Comparison of ENCODE assay signal across 7 cellular contexts in the genomic region with DNA sequence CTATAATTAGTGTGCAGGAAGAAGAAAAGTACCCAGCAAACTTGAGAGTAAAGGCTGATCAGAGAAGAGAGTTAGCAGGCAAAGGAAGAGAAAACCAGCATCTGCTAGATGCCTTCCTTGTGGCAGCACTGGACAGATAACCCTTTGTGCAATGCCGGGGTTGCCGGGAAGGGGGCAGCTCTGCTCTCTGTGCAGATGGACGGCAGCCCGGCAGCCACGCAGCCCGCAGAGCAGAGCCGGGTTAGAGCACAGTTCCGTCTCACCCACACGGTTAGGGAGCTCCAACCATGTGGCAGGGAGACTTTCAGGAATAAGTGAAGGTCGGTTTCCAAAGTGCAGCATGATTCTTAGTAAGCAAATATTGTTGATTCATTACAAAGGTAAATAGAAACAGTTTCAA.
DNase-seq lines count a peak whose midpoint lies in the region; ATAC-seq and TF ChIP-seq lines count a peak whose summit lies in the region.

No MANE protein-coding gene starts in this region.

- TF ChIP-seq CTCF in GM10248 (IDR thresholded peaks at IDR 0.05; ENCODE audit: control extremely low read depth, extremely low read depth, low read depth, missing control alignments): peak; percentile 34

- DNase-seq in GM10248 (ENCODE audit: extremely low spot score) (peak; percentile 56), HEK293T (ENCODE audit: extremely low spot score) (peak; percentile 77), globus pallidus (ENCODE audit: low spot score) (peak; percentile 65), pons (ENCODE audit: low spot score) (peak; percentile 72)
- DNase-seq in naive thymus-derived CD8-positive, alpha-beta T cell: no peak

- CTCF ChIA-PET in GM10248 (lab: Yijun Ruan, JAX) (no interaction called here), HEK293T (lab: Yijun Ruan, JAX) (no interaction called here)

- H3K4me3 Mint-ChIP-seq in naive thymus-derived CD8-positive, alpha-beta T cell: no peak overlapping the region

- ATAC-seq in SK-N-SH treated with all-trans-retinoic acid at 6 μM for 48 hours (peak; percentile 97), GM21515 (IDR thresholded peaks at IDR 0.05; ENCODE audit: unreplicated experiment) (no peak)
- ATAC-seq in naive thymus-derived CD8-positive, alpha-beta T cell: no peak

- H3K36me3 Mint-ChIP-seq in naive thymus-derived CD8-positive, alpha-beta T cell: peaks cover 3 to 9% (median 6%) of the 10 kb centered on the region in 3 donors

- no peak overlapping the region for H3K27ac Mint-ChIP-seq in naive thymus-derived CD8-positive, alpha-beta T cell

- H3K9me3 Mint-ChIP-seq in naive thymus-derived CD8-positive, alpha-beta T cell: peaks cover 0 to 20% (median 7%) of the 10 kb centered on the region in 9 donors

- POLR2A ChIA-PET in GM10248 (lab: Yijun Ruan, JAX): no interaction called here
- POLR2A ChIA-PET in HEK293T (lab: Yijun Ruan, JAX): interaction anchor here (1.1 kb wide), 1 partner anchor 12 kb away, joined by 3 read pairs; no protein-coding TSS in a partner anchor
- POLR2A ChIA-PET in naive thymus-derived CD8-positive, alpha-beta T cell (lab: Charles Lee): no interaction called here

- peaks cover 0 to 7% (median 0%) of the 10 kb centered on the region in 4 donors for H3K4me1 Mint-ChIP-seq in naive thymus-derived CD8-positive, alpha-beta T cell

- peaks cover 4 to 15% (median 11%) of the 10 kb centered on the region in 5 donors for H3K27me3 Mint-ChIP-seq in naive thymus-derived CD8-positive, alpha-beta T cell

TF ChIP-seq in HEK293T, 16 proteins besides CTCF, POLR2A, EP300 and RAD21:
- no peak for TF ChIP-seq NFRKB (IDR thresholded peaks at IDR 0.05)
- no peak for TF ChIP-seq L3MBTL2 (conservative IDR thresholded peaks at IDR 0.05)
- TF ChIP-seq SUZ12 (IDR thresholded peaks at IDR 0.05): no peak
- TF ChIP-seq ELF4 (IDR thresholded peaks at IDR 0.05): no peak
- TF ChIP-seq ARNT (IDR thresholded peaks at IDR 0.05): no peak
- no peak for TF ChIP-seq LEF1 (IDR thresholded peaks at IDR 0.05; ENCODE audit: borderline replicate concordance)
- TF ChIP-seq FOXM1 (IDR thresholded peaks at IDR 0.05; ENCODE audit: borderline replicate concordance): no peak
- no peak for TF ChIP-seq SP1 (IDR thresholded peaks at IDR 0.05)
- TF ChIP-seq FOXA1 (IDR thresholded peaks at IDR 0.05): no peak

TF ChIP-seq in SK-N-SH treated with all-trans-retinoic acid at 6 μM for 48 hours, 23 proteins besides CTCF, POLR2A, EP300 and RAD21:
- TF ChIP-seq TOX (CRISPR knock-in tag; IDR thresholded peaks at IDR 0.05; ENCODE audit: borderline replicate concordance) (no peak), ZNF8 (CRISPR knock-in tag; IDR thresholded peaks at IDR 0.05) (no peak), SNAI2 (CRISPR knock-in tag; IDR thresholded peaks at IDR 0.05) (no peak), BACH2 (CRISPR knock-in tag; IDR thresholded peaks at IDR 0.05; ENCODE audit: borderline replicate concordance) (no peak), CSDC2 (CRISPR knock-in tag; IDR thresholded peaks at IDR 0.05) (no peak), ZNF565 (CRISPR knock-in tag; conservative IDR thresholded peaks at IDR 0.05; ENCODE audit: low read depth) (no peak), ZFP30 (CRISPR knock-in tag; IDR thresholded peaks at IDR 0.05) (no peak), ZNF70 (CRISPR knock-in tag; IDR thresholded peaks at IDR 0.05) (no peak), ZFP3 (CRISPR knock-in tag; IDR thresholded peaks at IDR 0.05) (no peak), TCF4 (CRISPR knock-in tag; IDR thresholded peaks at IDR 0.05; ENCODE audit: borderline replicate concordance) (no peak), OSR1 (CRISPR knock-in tag; IDR thresholded peaks at IDR 0.05) (no peak)
- TF ChIP-seq, protein P1, sequence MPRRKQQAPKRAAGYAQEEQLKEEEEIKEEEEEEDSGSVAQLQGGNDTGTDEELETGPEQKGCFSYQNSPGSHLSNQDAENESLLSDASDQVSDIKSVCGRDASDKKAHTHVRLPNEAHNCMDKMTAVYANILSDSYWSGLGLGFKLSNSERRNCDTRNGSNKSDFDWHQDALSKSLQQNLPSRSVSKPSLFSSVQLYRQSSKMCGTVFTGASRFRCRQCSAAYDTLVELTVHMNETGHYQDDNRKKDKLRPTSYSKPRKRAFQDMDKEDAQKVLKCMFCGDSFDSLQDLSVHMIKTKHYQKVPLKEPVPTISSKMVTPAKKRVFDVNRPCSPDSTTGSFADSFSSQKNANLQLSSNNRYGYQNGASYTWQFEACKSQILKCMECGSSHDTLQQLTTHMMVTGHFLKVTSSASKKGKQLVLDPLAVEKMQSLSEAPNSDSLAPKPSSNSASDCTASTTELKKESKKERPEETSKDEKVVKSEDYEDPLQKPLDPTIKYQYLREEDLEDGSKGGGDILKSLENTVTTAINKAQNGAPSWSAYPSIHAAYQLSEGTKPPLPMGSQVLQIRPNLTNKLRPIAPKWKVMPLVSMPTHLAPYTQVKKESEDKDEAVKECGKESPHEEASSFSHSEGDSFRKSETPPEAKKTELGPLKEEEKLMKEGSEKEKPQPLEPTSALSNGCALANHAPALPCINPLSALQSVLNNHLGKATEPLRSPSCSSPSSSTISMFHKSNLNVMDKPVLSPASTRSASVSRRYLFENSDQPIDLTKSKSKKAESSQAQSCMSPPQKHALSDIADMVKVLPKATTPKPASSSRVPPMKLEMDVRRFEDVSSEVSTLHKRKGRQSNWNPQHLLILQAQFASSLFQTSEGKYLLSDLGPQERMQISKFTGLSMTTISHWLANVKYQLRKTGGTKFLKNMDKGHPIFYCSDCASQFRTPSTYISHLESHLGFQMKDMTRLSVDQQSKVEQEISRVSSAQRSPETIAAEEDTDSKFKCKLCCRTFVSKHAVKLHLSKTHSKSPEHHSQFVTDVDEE (CRISPR knock-in tag; IDR thresholded peaks at IDR 0.05): no peak
- TF ChIP-seq, protein P2, sequence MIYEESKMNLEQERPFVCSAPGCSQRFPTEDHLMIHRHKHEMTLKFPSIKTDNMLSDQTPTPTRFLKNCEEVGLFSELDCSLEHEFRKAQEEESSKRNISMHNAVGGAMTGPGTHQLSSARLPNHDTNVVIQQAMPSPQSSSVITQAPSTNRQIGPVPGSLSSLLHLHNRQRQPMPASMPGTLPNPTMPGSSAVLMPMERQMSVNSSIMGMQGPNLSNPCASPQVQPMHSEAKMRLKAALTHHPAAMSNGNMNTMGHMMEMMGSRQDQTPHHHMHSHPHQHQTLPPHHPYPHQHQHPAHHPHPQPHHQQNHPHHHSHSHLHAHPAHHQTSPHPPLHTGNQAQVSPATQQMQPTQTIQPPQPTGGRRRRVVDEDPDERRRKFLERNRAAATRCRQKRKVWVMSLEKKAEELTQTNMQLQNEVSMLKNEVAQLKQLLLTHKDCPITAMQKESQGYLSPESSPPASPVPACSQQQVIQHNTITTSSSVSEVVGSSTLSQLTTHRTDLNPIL (CRISPR knock-in tag; IDR thresholded peaks at IDR 0.05; ENCODE audit: low read depth): no peak
- TF ChIP-seq, protein P3, sequence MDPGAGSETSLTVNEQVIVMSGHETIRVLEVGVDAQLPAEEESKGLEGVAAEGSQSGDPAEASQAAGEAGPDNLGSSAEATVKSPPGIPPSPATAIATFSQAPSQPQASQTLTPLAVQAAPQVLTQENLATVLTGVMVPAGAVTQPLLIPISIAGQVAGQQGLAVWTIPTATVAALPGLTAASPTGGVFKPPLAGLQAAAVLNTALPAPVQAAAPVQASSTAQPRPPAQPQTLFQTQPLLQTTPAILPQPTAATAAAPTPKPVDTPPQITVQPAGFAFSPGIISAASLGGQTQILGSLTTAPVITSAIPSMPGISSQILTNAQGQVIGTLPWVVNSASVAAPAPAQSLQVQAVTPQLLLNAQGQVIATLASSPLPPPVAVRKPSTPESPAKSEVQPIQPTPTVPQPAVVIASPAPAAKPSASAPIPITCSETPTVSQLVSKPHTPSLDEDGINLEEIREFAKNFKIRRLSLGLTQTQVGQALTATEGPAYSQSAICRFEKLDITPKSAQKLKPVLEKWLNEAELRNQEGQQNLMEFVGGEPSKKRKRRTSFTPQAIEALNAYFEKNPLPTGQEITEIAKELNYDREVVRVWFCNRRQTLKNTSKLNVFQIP (CRISPR knock-in tag; IDR thresholded peaks at IDR 0.05; ENCODE audit: borderline replicate concordance, low read depth): no peak
- TF ChIP-seq, protein P4, sequence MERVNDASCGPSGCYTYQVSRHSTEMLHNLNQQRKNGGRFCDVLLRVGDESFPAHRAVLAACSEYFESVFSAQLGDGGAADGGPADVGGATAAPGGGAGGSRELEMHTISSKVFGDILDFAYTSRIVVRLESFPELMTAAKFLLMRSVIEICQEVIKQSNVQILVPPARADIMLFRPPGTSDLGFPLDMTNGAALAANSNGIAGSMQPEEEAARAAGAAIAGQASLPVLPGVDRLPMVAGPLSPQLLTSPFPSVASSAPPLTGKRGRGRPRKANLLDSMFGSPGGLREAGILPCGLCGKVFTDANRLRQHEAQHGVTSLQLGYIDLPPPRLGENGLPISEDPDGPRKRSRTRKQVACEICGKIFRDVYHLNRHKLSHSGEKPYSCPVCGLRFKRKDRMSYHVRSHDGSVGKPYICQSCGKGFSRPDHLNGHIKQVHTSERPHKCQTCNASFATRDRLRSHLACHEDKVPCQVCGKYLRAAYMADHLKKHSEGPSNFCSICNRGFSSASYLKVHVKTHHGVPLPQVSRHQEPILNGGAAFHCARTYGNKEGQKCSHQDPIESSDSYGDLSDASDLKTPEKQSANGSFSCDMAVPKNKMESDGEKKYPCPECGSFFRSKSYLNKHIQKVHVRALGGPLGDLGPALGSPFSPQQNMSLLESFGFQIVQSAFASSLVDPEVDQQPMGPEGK (CRISPR knock-in tag; IDR thresholded peaks at IDR 0.05; ENCODE audit: borderline replicate concordance): no peak
- TF ChIP-seq, protein P5, sequence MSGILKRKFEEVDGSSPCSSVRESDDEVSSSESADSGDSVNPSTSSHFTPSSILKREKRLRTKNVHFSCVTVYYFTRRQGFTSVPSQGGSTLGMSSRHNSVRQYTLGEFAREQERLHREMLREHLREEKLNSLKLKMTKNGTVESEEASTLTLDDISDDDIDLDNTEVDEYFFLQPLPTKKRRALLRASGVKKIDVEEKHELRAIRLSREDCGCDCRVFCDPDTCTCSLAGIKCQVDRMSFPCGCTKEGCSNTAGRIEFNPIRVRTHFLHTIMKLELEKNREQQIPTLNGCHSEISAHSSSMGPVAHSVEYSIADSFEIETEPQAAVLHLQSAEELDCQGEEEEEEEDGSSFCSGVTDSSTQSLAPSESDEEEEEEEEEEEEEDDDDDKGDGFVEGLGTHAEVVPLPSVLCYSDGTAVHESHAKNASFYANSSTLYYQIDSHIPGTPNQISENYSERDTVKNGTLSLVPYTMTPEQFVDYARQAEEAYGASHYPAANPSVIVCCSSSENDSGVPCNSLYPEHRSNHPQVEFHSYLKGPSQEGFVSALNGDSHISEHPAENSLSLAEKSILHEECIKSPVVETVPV (CRISPR knock-in tag; IDR thresholded peaks at IDR 0.05): no peak

Comparison
In these comparisons a context has a peak if more than half of its experiments do, and no peak if none do; other contexts are left out.
1. DNase-seq: peak in GM10248 (single experiment), HEK293T (single experiment), globus pallidus (single experiment) and pons (single experiment); none in naive thymus-derived CD8-positive, alpha-beta T cell (0 of 10).